In genomic region chr7:1493129-1493528, GRCh38 we compare ENCODE assay signal across 22 cellular contexts.
DNase-seq lines count a peak whose midpoint lies in the region; ATAC-seq lines count a peak whose summit lies in the region.
"Had no signal": no experiment of that assay in that cellular context is flagged by ENCODE, and none has a peak within 500 bp of the region (broad histone marks: within the 10 kb centered on the region; RNA-seq: fewer than 3 reads in every experiment).

No MANE protein-coding gene starts in this region.

- no peak overlapping the region for H3K4me3 Mint-ChIP-seq in stimulated activated naive CD8-positive, alpha-beta T cell treated with anti-CD3 and anti-CD28 coated beads, Interleukin-15, amount 100 ng/mL, for 72 hours
- no peak overlapping the region for H3K4me3 Mint-ChIP-seq in stimulated activated memory B cell treated with anti-CD40 and anti-IgM and Interleukin-4, amounts not matched to agents 10 μg/mL and 1 μg/mL and 100 μg/mL, for 72 hours
- H3K4me3 Mint-ChIP-seq: CD14-positive monocyte; CD4-positive, alpha-beta memory T cell had no signal

- H3K27me3 Mint-ChIP-seq in stimulated activated naive CD8-positive, alpha-beta T cell treated with anti-CD3 and anti-CD28 coated beads, Interleukin-15, amount 100 ng/mL, for 72 hours = no peaks in the 10 kb centered on the region
- no peaks in the 10 kb centered on the region for H3K27me3 Mint-ChIP-seq in stimulated activated memory B cell treated with anti-CD40 and anti-IgM and Interleukin-4, amounts not matched to agents 10 μg/mL and 1 μg/mL and 100 μg/mL, for 72 hours
- H3K27me3 Mint-ChIP-seq: CD4-positive, alpha-beta memory T cell; CD4-positive, CD25-positive, alpha-beta regulatory T cell had no signal

- peak; percentile 10 for ATAC-seq in stimulated activated naive CD8-positive, alpha-beta T cell treated with anti-CD3 and anti-CD28 coated beads, Interleukin-15, amount 100 ng/mL, for 72 hours
- no peak for ATAC-seq in stimulated activated naive CD8-positive, alpha-beta T cell treated with anti-CD3 and anti-CD28 coated beads, Interleukin-15, Interleukin-2, amounts not matched to agents 100 U/mL and 50 U/mL, for 24 hours
- peak; percentile 9 for ATAC-seq in stimulated activated memory B cell treated with anti-CD40 and anti-IgM and Interleukin-4, amounts not matched to agents 10 μg/mL and 1 μg/mL and 100 μg/mL, for 72 hours
- no peak for ATAC-seq in HG03139 (IDR thresholded peaks at IDR 0.05; ENCODE audit: unreplicated experiment)
- ATAC-seq: GM12878 had no signal

- peaks cover 61% of the 10 kb centered on the region for H3K36me3 Mint-ChIP-seq in stimulated activated memory B cell treated with anti-CD40 and anti-IgM and Interleukin-4, amounts not matched to agents 10 μg/mL and 1 μg/mL and 100 μg/mL, for 72 hours

- no peaks in the 10 kb centered on the region for H3K4me1 Mint-ChIP-seq in stimulated activated naive CD8-positive, alpha-beta T cell treated with anti-CD3 and anti-CD28 coated beads, Interleukin-15, amount 100 ng/mL, for 72 hours
- no peaks in the 10 kb centered on the region for H3K4me1 Mint-ChIP-seq in stimulated activated memory B cell treated with anti-CD40 and anti-IgM and Interleukin-4, amounts not matched to agents 10 μg/mL and 1 μg/mL and 100 μg/mL, for 72 hours
- H3K4me1 Mint-ChIP-seq: CD14-positive monocyte had no signal

- no peak for DNase-seq in stimulated activated naive CD8-positive, alpha-beta T cell treated with anti-CD3 and anti-CD28 coated beads, Interleukin-15, amount 100 ng/mL, for 72 hours
- DNase-seq in stimulated activated naive CD8-positive, alpha-beta T cell treated with anti-CD3 and anti-CD28 coated beads, Interleukin-15, Interleukin-2, amounts not matched to agents 100 U/mL and 50 U/mL, for 24 hours = no peak
- DNase-seq in iPS-NIHi11 (ENCODE audit: low spot score) = peak; percentile 37
- no peak for DNase-seq in Ammon's horn (ENCODE audit: low spot score)
- DNase-seq: AML-193; BE2C; C1 segment of cervical spinal cord; CD4-positive, CD25-positive, alpha-beta regulatory T cell; CD8-positive, alpha-beta memory T cell; COR-L47; DMS 273 treated with DMSO at 0.1 percent for 48 hours; DMS153; DMS53; DMS79; DND-41; EL; GDM1 had no signal

- H3K27ac Mint-ChIP-seq in stimulated activated naive CD8-positive, alpha-beta T cell treated with anti-CD3 and anti-CD28 coated beads, Interleukin-15, amount 100 ng/mL, for 72 hours = no peak overlapping the region
- H3K27ac Mint-ChIP-seq in stimulated activated memory B cell treated with anti-CD40 and anti-IgM and Interleukin-4, amounts not matched to agents 10 μg/mL and 1 μg/mL and 100 μg/mL, for 72 hours = no peak overlapping the region
- H3K27ac Mint-ChIP-seq: CD14-positive monocyte; CD4-positive, alpha-beta memory T cell; CD4-positive, CD25-positive, alpha-beta regulatory T cell had no signal

- H3K9me3 Mint-ChIP-seq in stimulated activated naive CD8-positive, alpha-beta T cell treated with anti-CD3 and anti-CD28 coated beads, Interleukin-15, amount 100 ng/mL, for 72 hours = no peaks in the 10 kb centered on the region
- no peaks in the 10 kb centered on the region for H3K9me3 Mint-ChIP-seq in stimulated activated memory B cell treated with anti-CD40 and anti-IgM and Interleukin-4, amounts not matched to agents 10 μg/mL and 1 μg/mL and 100 μg/mL, for 72 hours
- H3K9me3 Mint-ChIP-seq: CD14-positive monocyte; CD4-positive, alpha-beta memory T cell; CD4-positive, CD25-positive, alpha-beta regulatory T cell; CD8-positive, alpha-beta memory T cell had no signal

Comparison
In these comparisons a context has a peak if more than half of its experiments do, and no peak if none do; other contexts are left out.
1. ATAC-seq: peak in stimulated activated naive CD8-positive, alpha-beta T cell treated with anti-CD3 and anti-CD28 coated beads, Interleukin-15, amount 100 ng/mL, for 72 hours (single experiment) and stimulated activated memory B cell treated with anti-CD40 and anti-IgM and Interleukin-4, amounts not matched to agents 10 μg/mL and 1 μg/mL and 100 μg/mL, for 72 hours (single experiment); none in stimulated activated naive CD8-positive, alpha-beta T cell treated with anti-CD3 and anti-CD28 coated beads, Interleukin-15, Interleukin-2, amounts not matched to agents 100 U/mL and 50 U/mL, for 24 hours (single experiment) and HG03139 (single experiment).